Comparison of ENCODE assay signal across 1 cellular context in genomic region chr5:149551227-149552037, GRCh38.
TF ChIP-seq lines count a peak whose summit lies in the region.

Gene CSNK1A1, minus strand, starts transcription at chr5:149551439. Its CDS starts 475 bp downstream, at chr5:149550964.

TF ChIP-seq in GM23338, 12 proteins besides CTCF, POLR2A, EP300 and RAD21 (continued from another document):
- TF ChIP-seq STAT1 (IDR thresholded peaks at IDR 0.05; ENCODE audit: unreplicated experiment) = no peak
- TF ChIP-seq ZNF331 (CRISPR knock-in tag; IDR thresholded peaks at IDR 0.05; ENCODE audit: low read depth) = no peak
- no peak for TF ChIP-seq NANOG (IDR thresholded peaks at IDR 0.05; ENCODE audit: borderline replicate concordance)
- TF ChIP-seq CREB1 (CRISPR knock-in tag; IDR thresholded peaks at IDR 0.05; ENCODE audit: low read depth) = peak; percentile 75
